Comparison of ENCODE assay signal across 14 cellular contexts in the genomic region with DNA sequence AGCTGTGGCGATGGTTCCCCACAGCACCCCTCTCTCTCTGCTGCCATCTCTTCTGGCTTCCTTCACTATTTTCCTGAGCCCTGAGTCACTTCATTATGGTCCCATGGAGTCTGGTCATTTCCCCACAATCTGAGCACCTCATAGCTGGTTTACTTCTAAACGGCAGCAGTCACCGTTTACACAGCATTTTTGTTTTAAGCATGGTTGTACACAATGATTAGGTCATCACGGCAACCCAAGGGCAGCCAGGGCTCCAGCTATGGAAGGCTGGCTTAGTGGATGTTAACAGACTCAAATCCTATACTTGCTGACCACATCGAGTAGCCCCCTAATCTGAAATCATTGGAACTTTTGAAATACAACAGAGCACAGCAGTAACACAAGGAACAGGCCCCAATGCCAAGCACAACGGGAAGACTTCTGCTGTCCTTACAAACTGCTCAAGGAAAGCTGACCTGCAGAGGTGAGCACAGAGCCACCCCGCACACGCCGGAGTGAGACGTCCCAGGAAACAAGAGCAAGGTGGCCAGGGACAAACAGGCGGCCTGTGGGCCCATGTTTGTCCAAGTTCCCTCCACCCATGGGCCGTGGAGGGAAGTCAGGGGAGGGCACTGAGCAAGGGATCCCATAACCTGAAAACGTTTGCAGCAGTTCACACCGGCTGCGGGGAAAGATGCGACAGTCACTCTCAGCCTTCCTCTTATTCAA. TPM values are rescaled to one million over a fixed set of nuclear protein-coding genes. Genes with fewer than 3 reads are reported as not detected.
DNase-seq lines count a peak whose midpoint lies in the region; ATAC-seq, FAIRE-seq and TF ChIP-seq lines count a peak whose summit lies in the region.
"Had no signal": no experiment of that assay in that cellular context is flagged by ENCODE, and none has a peak within 500 bp of the region (broad histone marks: within the 10 kb centered on the region; RNA-seq: fewer than 3 reads in every experiment).

No MANE protein-coding gene starts in this region.

- H3K4me3 ChIP-seq in HepG2 (replicated peaks in 1 of 3; ENCODE audit: insufficient read depth in 1 of 3, low read depth in 2 of 3, low read length in 3 of 3) (no peak overlapping the region), small intestine (ENCODE audit: low read depth in 1 of 2, low read length in 2 of 2) (no peak overlapping the region)

- H3K4me2 ChIP-seq in HepG2 (ENCODE audit: low read depth, low read length), result no peak overlapping the region

- ATAC-seq in HepG2, result peak; percentile 32; the same call in 1 of the 3 replicates
- ATAC-seq in HG02759 (IDR thresholded peaks at IDR 0.05; ENCODE audit: unreplicated experiment), result no peak
- ATAC-seq: natural killer cell treated with Interleukin-12 subunit alpha and Interleukin-12 subunit beta and Interleukin-15 and Interleukin-18, amount 100 ng/mL, for 72 hours; stimulated activated memory B cell treated with anti-CD40 and anti-IgM and Interleukin-4, amounts not matched to agents 10 μg/mL and 1 μg/mL and 100 μg/mL, for 72 hours had no signal

- H3K4me1 ChIP-seq in HepG2 (ENCODE audit: insufficient read depth, low read length) (peaks cover 16% of the 10 kb centered on the region), small intestine (ENCODE audit: control insufficient read depth in 2 of 2, insufficient read depth in 1 of 2, low read depth in 1 of 2, low read length in 1 of 2) (peaks cover 0 to 6% of the 10 kb centered on the region in 2 donors)

- H3K9me3 ChIP-seq in HepG2 (ENCODE audit: low read length) (no peaks in the 10 kb centered on the region), small intestine (ENCODE audit: control insufficient read depth, low read depth) (no peaks in the 10 kb centered on the region)

- no peak for TF ChIP-seq POLR2A in HepG2 (IDR thresholded peaks at IDR 0.05; ENCODE audit: insufficient read depth in 1 of 2, low read depth in 2 of 2, low read length in 2 of 2)

- H3K27ac ChIP-seq in HepG2 (ENCODE audit: extremely low read length, insufficient read depth, low read length), result no peak overlapping the region
- no peak overlapping the region for H3K27ac ChIP-seq in small intestine (ENCODE audit: low read depth in 1 of 2, low read length in 1 of 2)

- no peaks in the 10 kb centered on the region for H3K9me3 Mint-ChIP-seq in brain
- H3K9me3 Mint-ChIP-seq: natural killer cell treated with Interleukin-12 subunit alpha and Interleukin-12 subunit beta and Interleukin-15 and Interleukin-18, amount 100 ng/mL, for 72 hours; stimulated activated memory B cell treated with anti-CD40 and anti-IgM and Interleukin-4, amounts not matched to agents 10 μg/mL and 1 μg/mL and 100 μg/mL, for 72 hours had no signal

- peak overlapping the region in 3 of 5 experiments; percentile 0 to 10 (median 1) for H3K4me3 Mint-ChIP-seq in brain
- H3K4me3 Mint-ChIP-seq: natural killer cell treated with Interleukin-12 subunit alpha and Interleukin-12 subunit beta and Interleukin-15 and Interleukin-18, amount 100 ng/mL, for 72 hours; stimulated activated memory B cell treated with anti-CD40 and anti-IgM and Interleukin-4, amounts not matched to agents 10 μg/mL and 1 μg/mL and 100 μg/mL, for 72 hours had no signal

- H3K27ac Mint-ChIP-seq in brain, result peak overlapping the region; percentile 6 to 88 (median 38)
- H3K27ac Mint-ChIP-seq: natural killer cell treated with Interleukin-12 subunit alpha and Interleukin-12 subunit beta and Interleukin-15 and Interleukin-18, amount 100 ng/mL, for 72 hours; stimulated activated memory B cell treated with anti-CD40 and anti-IgM and Interleukin-4, amounts not matched to agents 10 μg/mL and 1 μg/mL and 100 μg/mL, for 72 hours had no signal

- H3K79me2 ChIP-seq in HepG2 (ENCODE audit: insufficient read depth, low read length), result peaks cover 82% of the 10 kb centered on the region

- BruUV-seq in HepG2 (replicated peaks; lab: Mats Ljungman, UMichigan), result no TSS peak

- in situ Hi-C loops in HepG2 (cut with HindIII; ENCODE audit: extremely low pct_ligation_motif_present, low pct_unique_long_range_greater_than_20kb), result no loop called here

- POLR2A ChIA-PET in HepG2 (lab: Yijun Ruan, JAX), result no interaction called here

- FAIRE-seq in HepG2 (lab: Jason Lieb, UNC) (no peak), small intestine (lab: Jason Lieb, UNC) (no peak)

- no peaks in the 10 kb centered on the region for H3K27me3 Mint-ChIP-seq in brain
- H3K27me3 Mint-ChIP-seq: natural killer cell treated with Interleukin-12 subunit alpha and Interleukin-12 subunit beta and Interleukin-15 and Interleukin-18, amount 100 ng/mL, for 72 hours; stimulated activated memory B cell treated with anti-CD40 and anti-IgM and Interleukin-4, amounts not matched to agents 10 μg/mL and 1 μg/mL and 100 μg/mL, for 72 hours had no signal

- H3K9ac ChIP-seq in HepG2 (ENCODE audit: insufficient read depth, low read depth, low read length), result no peak overlapping the region

- H2AFZ ChIP-seq in HepG2 (ENCODE audit: low read length), result no peak overlapping the region

- H3K27me3 ChIP-seq in HepG2 (ENCODE audit: control insufficient read depth in 1 of 2, insufficient read depth in 2 of 2, low read length in 2 of 2), result no peaks in the 10 kb centered on the region
- H3K27me3 ChIP-seq in small intestine (ENCODE audit: control insufficient read depth in 2 of 2, insufficient read depth in 2 of 2, low read length in 2 of 2), result no peaks in the 10 kb centered on the region

- peaks cover 6 to 17% of the 10 kb centered on the region in 2 experiments; a peak in 4 of 5 replicates for H3K36me3 ChIP-seq in HepG2 (replicated peaks in 1 of 2; ENCODE audit: control insufficient read depth in 1 of 2, insufficient read depth in 2 of 2, low read length in 2 of 2)
- no peaks in the 10 kb centered on the region for H3K36me3 ChIP-seq in small intestine (ENCODE audit: control insufficient read depth in 2 of 2, insufficient read depth in 2 of 2, low read length in 2 of 2)

- H3K4me1 Mint-ChIP-seq in brain, result peaks cover 74% of the 10 kb centered on the region

- 73% methylated on average over 16 of the region's 16 CpGs for WGBS in HepG2 (ENCODE audit: low lambda C conversion rate)
- 80 to 84% (median 80%) methylated on average over 16 of the region's 16 CpGs for WGBS in small intestine, 3 donors

- peak; percentile 33 for DNase-seq in activated CD8-positive, alpha-beta memory T cell treated with anti-CD3 and anti-CD28 coated beads for 24 hours
- no peak for DNase-seq in activated CD8-positive, alpha-beta memory T cell treated with anti-CD3 and anti-CD28 coated beads, Interleukin-2, amount 50 U/mL, for 48 hours
- peak; percentile 30 for DNase-seq in HepG2 (ENCODE audit: low spot score)
- DNase-seq in small intestine, result no peak
- no peak for DNase-seq in epidermal melanocyte (ENCODE audit: insufficient read length, low spot score)
- no peak for DNase-seq in NCI-H446 (lab: John Stamatoyannopoulos, UW)
- DNase-seq: activated CD8-positive, alpha-beta memory T cell treated with anti-CD3 and anti-CD28 coated beads, Interleukin-2, amount 50 U/mL, for 4 hours; GDM1; islet precursor cell; NCI-H1694 had no signal

- TF ChIP-seq EP300 in HepG2 (IDR thresholded peaks at IDR 0.05; ENCODE audit: low read depth in 2 of 2, low read length in 2 of 2) (no peak), HepG2 (CRISPR knock-in tag; IDR thresholded peaks at IDR 0.05; ENCODE audit: borderline replicate concordance) (no peak)

- CTCF ChIA-PET in HepG2 (lab: Yijun Ruan, JAX; ENCODE audit: low intra/inter-chr PET ratio, low total read pairs), result no interaction called here

- no peak for TF ChIP-seq CTCF in brain (conservative IDR thresholded peaks at IDR 0.05)
- no peak for TF ChIP-seq CTCF in HepG2 (CRISPR knock-in tag; IDR thresholded peaks at IDR 0.05)

- peaks cover 9% of the 10 kb centered on the region for H3K36me3 Mint-ChIP-seq in brain
- H3K36me3 Mint-ChIP-seq: natural killer cell treated with Interleukin-12 subunit alpha and Interleukin-12 subunit beta and Interleukin-15 and Interleukin-18, amount 100 ng/mL, for 72 hours had no signal

- intact Hi-C loops in HepG2 (cut with micrococcal nuclease; ENCODE audit: unreplicated experiment), result no loop called here

- TF ChIP-seq RAD21 in HepG2 (CRISPR knock-in tag; IDR thresholded peaks at IDR 0.05), result no peak

- H4K20me1 ChIP-seq in HepG2 (ENCODE audit: insufficient read depth, low read length), result peaks cover 39% of the 10 kb centered on the region; the same call in 1 of the 2 replicates

TF ChIP-seq in HepG2, 621 proteins besides CTCF, POLR2A, EP300 and RAD21 (continues in another document):
- TF ChIP-seq MAFK (conservative IDR thresholded peaks at IDR 0.05 in 1 of 2, IDR thresholded peaks at IDR 0.05 in 1 of 2; ENCODE audit: low read length in 2 of 2), result 0 out of 4 replicates have a peak, but pooled peaks of 1 of the 2 experiments have one; percentile 5

RNA-seq across cellular contexts. Expression of a gene that starts 22.9 kb away (rescaled TPM):
- 44.7 TPM for polyA plus RNA-seq in brain (ENCODE audit: insufficient read depth, low read depth, low replicate concordance)
- total RNA-seq in HepG2 (2016; rRNA removed; fragmentation: Illumina TruSeq; extraction: Trizol), result 10.2 and 12.4 TPM in 2 replicates
- 177 and 181 TPM in 2 replicates for total RNA-seq in HepG2 (2016; cell fraction: cytosol; rRNA removed; fragmentation: Illumina TruSeq; extraction: Trizol; ENCODE audit: low read depth)
- 8.9 and 16.6 TPM in 2 replicates for total RNA-seq in HepG2 (2016; cell fraction: insoluble cytoplasmic fraction; rRNA removed; fragmentation: Illumina TruSeq; extraction: Trizol)
- 41.6 and 42.6 TPM in 2 replicates for total RNA-seq in HepG2 (2016; cell fraction: membrane; rRNA removed; fragmentation: Illumina TruSeq; extraction: Trizol)
- 13.3 and 18.1 TPM in 2 replicates for total RNA-seq in HepG2 (2016; cell fraction: nucleus; rRNA removed; fragmentation: Illumina TruSeq; extraction: Trizol)
- polyA plus RNA-seq in HepG2 (2011; rRNA removed), result 3.8 and 4.1 TPM in 2 replicates
- polyA plus RNA-seq in HepG2 (2011; cell fraction: cytosol; rRNA removed), result 4.6 and 6.9 TPM in 2 replicates
- polyA plus RNA-seq in HepG2 (2011; cell fraction: nucleus; rRNA removed), result 5.7 and 6.6 TPM in 2 replicates
- polyA plus RNA-seq in HepG2 (2012), result 6.8 and 8.3 TPM in 2 replicates
- 0.67 and 0.97 TPM in 2 replicates for polyA plus RNA-seq in HepG2 (2016; cell fraction: cytosol; fragmentation: Illumina TruSeq; extraction: Trizol; ENCODE audit: low read depth)
- polyA plus RNA-seq in HepG2 (2016; cell fraction: insoluble cytoplasmic fraction; fragmentation: Illumina TruSeq; extraction: Trizol; ENCODE audit: low read depth), result 8.6 and 9.1 TPM in 2 replicates
- polyA plus RNA-seq in HepG2 (2016; cell fraction: membrane; fragmentation: Illumina TruSeq; extraction: Trizol; ENCODE audit: low read depth), result 2.4 and 2.5 TPM in 2 replicates
- polyA plus RNA-seq in HepG2 (2016; cell fraction: nucleus; fragmentation: Illumina TruSeq; extraction: Trizol; ENCODE audit: insufficient read depth, low read depth), result 13.6 and 16.2 TPM in 2 replicates
- 13.5 and 58.6 TPM in 2 replicates for polyA minus RNA-seq in HepG2 (2011; rRNA and poly(A)+ RNA removed; ENCODE audit: low replicate concordance)
- polyA minus RNA-seq in HepG2 (2011; cell fraction: cytosol; rRNA and poly(A)+ RNA removed), result 18.0 and 25.6 TPM in 2 replicates
- polyA minus RNA-seq in HepG2 (2011; cell fraction: nucleus; rRNA and poly(A)+ RNA removed), result 10.9 and 12.2 TPM in 2 replicates
- 1 to 10 TPM; 1.6 to 4.7 (median 1.6) TPM for polyA plus RNA-seq in small intestine

Comparison
In these comparisons a context has a peak if more than half of its experiments do, and no peak if none do; other contexts are left out.
1. DNase-seq: peak in activated CD8-positive, alpha-beta memory T cell treated with anti-CD3 and anti-CD28 coated beads for 24 hours (single experiment) and HepG2 (single experiment); none in activated CD8-positive, alpha-beta memory T cell treated with anti-CD3 and anti-CD28 coated beads, Interleukin-2, amount 50 U/mL, for 48 hours (single experiment), small intestine (single experiment), epidermal melanocyte (single experiment) and NCI-H446 (0 of 2).